ENCODE assay signal across 21 cellular contexts in genomic region chr10:11282661-11283060, GRCh38.
A peak's percentile ranks its signal among the peaks of the same experiment; 100 is the strongest.
DNase-seq lines count a peak whose midpoint lies in the region; ATAC-seq and TF ChIP-seq lines count a peak whose summit lies in the region.
"Had no signal": no experiment of that assay in that cellular context is flagged by ENCODE, and none has a peak within 500 bp of the region (broad histone marks: within the 10 kb centered on the region; RNA-seq: fewer than 3 reads in every experiment).

No MANE protein-coding gene starts in this region.

- TF ChIP-seq CTCF in right atrium auricular region (IDR thresholded peaks at IDR 0.05) (no peak), heart right ventricle (IDR thresholded peaks at IDR 0.05) (no peak), neutrophil (IDR thresholded peaks at IDR 0.05) (no peak), progenitor cell of endocrine pancreas (IDR thresholded peaks at IDR 0.05; ENCODE audit: unreplicated experiment) (no peak), GM10266 (IDR thresholded peaks at IDR 0.05; ENCODE audit: control insufficient read depth, insufficient read depth, low read depth, missing control alignments) (no peak)

- H3K4me3 Mint-ChIP-seq in activated CD8-positive, alpha-beta memory T cell treated with anti-CD3 and anti-CD28 coated beads, Interleukin-2, amount 10 ng/mL, durations not matched to agents 7 days and 5 days = no peak overlapping the region
- H3K4me3 Mint-ChIP-seq in activated naive CD8-positive, alpha-beta T cell treated with anti-CD3 and anti-CD28 coated beads, Interleukin-2, amount 50 U/mL, for 24 hours = no peak overlapping the region
- H3K4me3 Mint-ChIP-seq in progenitor cell of endocrine pancreas (ENCODE audit: low read depth) = no peak overlapping the region

- H3K4me1 Mint-ChIP-seq in activated CD8-positive, alpha-beta memory T cell treated with anti-CD3 and anti-CD28 coated beads, Interleukin-2, amount 10 ng/mL, durations not matched to agents 7 days and 5 days = peaks cover 9% of the 10 kb centered on the region
- H3K4me1 Mint-ChIP-seq in activated naive CD8-positive, alpha-beta T cell treated with anti-CD3 and anti-CD28 coated beads, Interleukin-2, amount 50 U/mL, for 24 hours = peaks cover 14% of the 10 kb centered on the region
- H3K4me1 Mint-ChIP-seq in progenitor cell of endocrine pancreas (ENCODE audit: low read depth) = no peaks in the 10 kb centered on the region

- H3K36me3 Mint-ChIP-seq in activated CD8-positive, alpha-beta memory T cell treated with anti-CD3 and anti-CD28 coated beads, Interleukin-2, amount 10 ng/mL, durations not matched to agents 7 days and 5 days = peaks cover 52% of the 10 kb centered on the region
- peaks cover 50% of the 10 kb centered on the region for H3K36me3 Mint-ChIP-seq in activated naive CD8-positive, alpha-beta T cell treated with anti-CD3 and anti-CD28 coated beads, Interleukin-2, amount 50 U/mL, for 24 hours (ENCODE audit: low read depth)
- H3K36me3 Mint-ChIP-seq in progenitor cell of endocrine pancreas (ENCODE audit: insufficient read depth) = no peaks in the 10 kb centered on the region

- H3K27ac Mint-ChIP-seq in activated CD8-positive, alpha-beta memory T cell treated with anti-CD3 and anti-CD28 coated beads, Interleukin-2, amount 10 ng/mL, durations not matched to agents 7 days and 5 days = peak overlapping the region; percentile 9
- H3K27ac Mint-ChIP-seq in activated naive CD8-positive, alpha-beta T cell treated with anti-CD3 and anti-CD28 coated beads, Interleukin-2, amount 50 U/mL, for 24 hours = peak overlapping the region; percentile 59
- H3K27ac Mint-ChIP-seq in progenitor cell of endocrine pancreas = no peak overlapping the region

- H3K27me3 Mint-ChIP-seq in activated CD8-positive, alpha-beta memory T cell treated with anti-CD3 and anti-CD28 coated beads, Interleukin-2, amount 10 ng/mL, durations not matched to agents 7 days and 5 days = no peaks in the 10 kb centered on the region
- no peaks in the 10 kb centered on the region for H3K27me3 Mint-ChIP-seq in activated naive CD8-positive, alpha-beta T cell treated with anti-CD3 and anti-CD28 coated beads, Interleukin-2, amount 50 U/mL, for 24 hours
- peaks cover 6% of the 10 kb centered on the region for H3K27me3 Mint-ChIP-seq in progenitor cell of endocrine pancreas

- H3K27ac ChIP-seq in right atrium auricular region = no peak overlapping the region
- H3K27ac ChIP-seq in heart right ventricle = no peak overlapping the region
- peak overlapping the region; percentile 64 for H3K27ac ChIP-seq in neutrophil
- H3K27ac ChIP-seq: SJSA1 had no signal

- no peak for ATAC-seq in activated CD8-positive, alpha-beta memory T cell treated with anti-CD3 and anti-CD28 coated beads, Interleukin-2, amount 10 ng/mL, durations not matched to agents 7 days and 5 days
- no peak for ATAC-seq in heart right ventricle
- ATAC-seq in activated naive CD8-positive, alpha-beta T cell treated with anti-CD3 and anti-CD28 coated beads, Interleukin-2, amount 50 U/mL, for 24 hours = no peak
- ATAC-seq: HCT116 had no signal

- DNase-seq in activated CD8-positive, alpha-beta memory T cell treated with anti-CD3 and anti-CD28 coated beads, Interleukin-2, amount 10 ng/mL, durations not matched to agents 7 days and 5 days = no peak
- no peak for DNase-seq in activated CD8-positive, alpha-beta memory T cell treated with anti-CD3 and anti-CD28 coated beads, Interleukin-2, amount 50 U/mL, for 48 hours
- peak; percentile 53 for DNase-seq in right atrium auricular region (ENCODE audit: low spot score)
- DNase-seq in heart right ventricle = no peak
- DNase-seq in activated naive CD8-positive, alpha-beta T cell treated with anti-CD3 and anti-CD28 coated beads, Interleukin-2, amount 50 U/mL, for 24 hours = no peak
- DNase-seq in progenitor cell of endocrine pancreas (ENCODE audit: low spot score, unreplicated experiment) = no peak
- no peak for DNase-seq in GM10266 (ENCODE audit: extremely low spot score)
- DNase-seq: COR-L47, DMS53, NCI-H1048, NCI-H1417 treated with DMSO at 0.1 percent for 48 hours, NCI-H1694 treated with DMSO at 0.1 percent for 48 hours, NCI-H2081, NCI-H2227 treated with DMSO at 0.1 percent for 48 hours, NCI-H510A, NCI-H69, Right ventricle myocardium superior, RPMI8226 had no signal

- H3K4me3 ChIP-seq in right atrium auricular region (no peak overlapping the region), heart right ventricle (no peak overlapping the region), neutrophil (ENCODE audit: low read depth in 1 of 2, low read length in 1 of 2) (no peak overlapping the region)
- H3K4me3 ChIP-seq: SJSA1 had no signal

- intact Hi-C loops in heart right ventricle (cut with DNase I) = no loop called here

- peaks cover 59% of the 10 kb centered on the region for H3K36me3 ChIP-seq in right atrium auricular region
- peaks cover 0 to 80% (median 18%) of the 10 kb centered on the region in 9 donors for H3K36me3 ChIP-seq in heart right ventricle
- H3K36me3 ChIP-seq in neutrophil = peaks cover 94% of the 10 kb centered on the region
- H3K36me3 ChIP-seq: SJSA1 had no signal

- H3K27me3 ChIP-seq in right atrium auricular region = no peaks in the 10 kb centered on the region
- no peaks in the 10 kb centered on the region for H3K27me3 ChIP-seq in heart right ventricle
- H3K27me3 ChIP-seq in neutrophil = no peaks in the 10 kb centered on the region

- peaks cover 2% of the 10 kb centered on the region for H3K9me3 Mint-ChIP-seq in activated CD8-positive, alpha-beta memory T cell treated with anti-CD3 and anti-CD28 coated beads, Interleukin-2, amount 10 ng/mL, durations not matched to agents 7 days and 5 days (ENCODE audit: low read depth)
- H3K9me3 Mint-ChIP-seq in activated naive CD8-positive, alpha-beta T cell treated with anti-CD3 and anti-CD28 coated beads, Interleukin-2, amount 50 U/mL, for 24 hours = no peaks in the 10 kb centered on the region
- no peaks in the 10 kb centered on the region for H3K9me3 Mint-ChIP-seq in progenitor cell of endocrine pancreas (ENCODE audit: low read depth)

- H3K9me3 ChIP-seq in right atrium auricular region = no peaks in the 10 kb centered on the region
- H3K9me3 ChIP-seq in heart right ventricle = no peaks in the 10 kb centered on the region
- no peaks in the 10 kb centered on the region for H3K9me3 ChIP-seq in neutrophil
- H3K9me3 ChIP-seq: SJSA1 had no signal

- CTCF ChIA-PET in activated CD8-positive, alpha-beta memory T cell treated with anti-CD3 and anti-CD28 coated beads, Interleukin-2, amount 10 ng/mL, durations not matched to agents 7 days and 5 days (lab: Charles Lee) = no interaction called here

- H3K4me1 ChIP-seq in right atrium auricular region (no peaks in the 10 kb centered on the region), heart right ventricle (peaks cover 0 to under 1% (median 0%) of the 10 kb centered on the region in 9 donors), neutrophil (ENCODE audit: control insufficient read depth in 1 of 2, insufficient read depth in 1 of 2, low read depth in 1 of 2, low read length in 1 of 2) (peaks cover 50 to 59% of the 10 kb centered on the region in 2 experiments)
- H3K4me1 ChIP-seq: SJSA1 had no signal

- 93 to 96% methylated on average over 8 of the region's 8 CpGs for WGBS in heart right ventricle, 2 donors
